Comparison of ENCODE assay signal across 13 cellular contexts in genomic region chr9:122144836-122145235, GRCh38. TPM values are rescaled to one million over a fixed set of nuclear protein-coding genes. Genes with fewer than 3 reads are reported as not detected.
DNase-seq lines count a peak whose midpoint lies in the region; ATAC-seq and TF ChIP-seq lines count a peak whose summit lies in the region.
"Had no signal": no experiment of that assay in that cellular context is flagged by ENCODE, and none has a peak within 500 bp of the region (broad histone marks: within the 10 kb centered on the region; RNA-seq: fewer than 3 reads in every experiment).

No MANE protein-coding gene starts in this region.

- TF ChIP-seq CTCF in heart right ventricle (IDR thresholded peaks at IDR 0.05) (peak in 8 of 9 donors; percentile 7 to 58 (median 44)), fibroblast of mammary gland (conservative IDR thresholded peaks at IDR 0.05; ENCODE audit: control insufficient read depth, insufficient read depth, low read depth, low read length) (peak; percentile 47), upper lobe of right lung (IDR thresholded peaks at IDR 0.05) (peak; percentile 39)

- intact Hi-C loops in heart right ventricle (cut with DNase I) (loop anchor here in 1 of 10 donors (10.0 kb wide), 1 partner anchor 120 kb away; the partner anchor contains the start of genes MRRF and RBM18), cardiac septum (cut with DNase I) (no loop called here), upper lobe of right lung (cut with DNase I) (no loop called here)

- peak overlapping the region in 4 of 10 donors; percentile 7 to 80 (median 54) for H3K27ac ChIP-seq in heart right ventricle
- no peak overlapping the region for H3K27ac ChIP-seq in upper lobe of right lung
- H3K27ac ChIP-seq: testis had no signal

- 59 to 64% methylated on average over 3 of the region's 3 CpGs for WGBS in heart right ventricle, 2 donors

- no peak overlapping the region for H3K4me3 ChIP-seq in heart right ventricle
- no peak overlapping the region for H3K4me3 ChIP-seq in fibroblast of mammary gland (ENCODE audit: control insufficient read depth, low read depth, low read length)
- H3K4me3 ChIP-seq in upper lobe of right lung = no peak overlapping the region
- H3K4me3 ChIP-seq: testis had no signal

- peak in 3 of 8 donors; percentile 27 to 54 (median 40) for ATAC-seq in heart right ventricle
- ATAC-seq in upper lobe of right lung = no peak
- no peak for ATAC-seq in HG03432 (IDR thresholded peaks at IDR 0.05; ENCODE audit: unreplicated experiment)

- H3K4me1 ChIP-seq in heart right ventricle (peaks cover 2 to 73% (median 34%) of the 10 kb centered on the region in 9 donors), upper lobe of right lung (peaks cover 10% of the 10 kb centered on the region)

- H3K36me3 ChIP-seq in heart right ventricle (peaks cover 0 to 88% (median 37%) of the 10 kb centered on the region in 9 donors), upper lobe of right lung (peaks cover 51% of the 10 kb centered on the region)

- H3K9me3 ChIP-seq in heart right ventricle (no peaks in the 10 kb centered on the region), upper lobe of right lung (no peaks in the 10 kb centered on the region)
- H3K9me3 ChIP-seq: testis had no signal

- DNase-seq in heart right ventricle = no peak
- no peak for DNase-seq in cardiac septum (ENCODE audit: low spot score)
- peak; percentile 50 for DNase-seq in RKO (ENCODE audit: low spot score)
- DNase-seq in fibroblast of mammary gland (ENCODE audit: low read depth) = no peak
- no peak for DNase-seq in upper lobe of right lung
- DNase-seq in C1 segment of cervical spinal cord (lab: John Stamatoyannopoulos, UW) = no peak
- DNase-seq in stimulated activated CD4-positive, alpha-beta T cell treated with anti-CD3 and anti-CD28 coated beads, Interleukin-12 subunit alpha, Interleukin-12 subunit beta, amount 100 ng/mL, for 4 hours = no peak
- DNase-seq: activated CD4-positive, alpha-beta T cell treated with anti-CD3 and anti-CD28 coated beads for 1 hour; glutamatergic neuron; NCI-H526 treated with DMSO at 0.1 percent for 48 hours; testis had no signal

- H3K27me3 ChIP-seq in heart right ventricle = no peaks in the 10 kb centered on the region
- no peaks in the 10 kb centered on the region for H3K27me3 ChIP-seq in upper lobe of right lung
- H3K27me3 ChIP-seq: testis had no signal

RNA-seq across cellular contexts. Expression of gene NDUFA8, which starts 14.7 kb away (rescaled TPM):
- total RNA-seq in heart right ventricle = 100 to 1,000 TPM; 222 to 327 (median 310) TPM
- 100 to 1,000 TPM; 371 to 739 TPM for polyA plus RNA-seq in heart right ventricle
- total RNA-seq in cardiac septum = 230 TPM
- 41.5 TPM for total RNA-seq in upper lobe of right lung

RNA-seq across cellular contexts. Expression of gene MORN5, which starts 14.9 kb away (rescaled TPM):
- total RNA-seq in heart right ventricle (not detected), cardiac septum (not detected), upper lobe of right lung (not detected)
- not detected for polyA plus RNA-seq in heart right ventricle
- total RNA-seq: HT1080 had no signal

RNA-seq across cellular contexts. Expression of gene TTLL11, which starts 51.7 kb away (rescaled TPM):
- total RNA-seq in heart right ventricle (1 to 10 TPM; 5.2 to 8.7 (median 5.9) TPM), cardiac septum (12.6 TPM), upper lobe of right lung (10.7 TPM)
- polyA plus RNA-seq in heart right ventricle = 1 to 10 TPM; 2.6 to 4.7 TPM
